ENCODE assay signal across 11 cellular contexts in the genomic region with DNA sequence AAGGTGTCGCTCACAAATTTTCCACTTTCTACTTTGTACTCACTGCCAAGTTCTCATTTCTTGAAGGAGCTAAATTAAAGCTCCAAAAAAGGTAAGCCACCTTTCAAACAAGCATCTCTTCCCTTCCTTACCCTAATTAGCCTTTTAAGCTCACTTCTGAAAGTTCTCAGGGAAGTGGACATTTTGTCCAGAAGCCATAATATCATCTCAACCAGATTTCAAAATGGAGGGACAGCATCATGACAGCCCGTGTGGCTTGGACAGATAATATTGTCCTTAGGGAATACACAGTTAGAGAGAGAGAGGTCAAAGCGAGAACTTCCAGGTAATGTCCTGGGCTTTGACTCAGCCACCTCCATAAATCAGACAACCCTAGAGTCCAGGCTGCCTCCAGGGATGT.
"Had no signal": no experiment of that assay in that cellular context is flagged by ENCODE, and none has a peak within 500 bp of the region (broad histone marks: within the 10 kb centered on the region; RNA-seq: fewer than 3 reads in every experiment).

No MANE protein-coding gene starts in this region.

- DNase-seq: GM23248, GOT3, H7, H9, HCEC 1CT, HFFc6 had no signal

- H3K4me2 ChIP-seq: GM23338 had no signal

- H3K27ac ChIP-seq: GM23248 had no signal

- ATAC-seq: GM23338, HCT116 had no signal

- H2AFZ ChIP-seq: GM23248, GM23338 had no signal

- H3K36me3 ChIP-seq: HAP-1 had no signal

- H3K4me3 ChIP-seq: GM23248, GM23338, HAP-1 had no signal

- FAIRE-seq: H1, H54 had no signal

- H3K9me3 ChIP-seq: HAP-1 had no signal

- H3K9ac ChIP-seq: GM23248 had no signal

- H3K4me1 ChIP-seq: HAP-1 had no signal
